In genomic region chr17:80414508-80414802, GRCh38 we compare ENCODE assay signal across 8 cellular contexts. TPM values are rescaled to one million over a fixed set of nuclear protein-coding genes. Genes with fewer than 3 reads are reported as not detected.
DNase-seq lines count a peak whose midpoint lies in the region; TF ChIP-seq lines count a peak whose summit lies in the region.

No MANE protein-coding gene starts in this region.

- H3K27me3 ChIP-seq in cardiac muscle cell: peaks cover 31% of the 10 kb centered on the region
- H3K27me3 ChIP-seq in SJSA1 (replicated peaks): 0 out of 2 replicates have a peak, but pooled peaks cover 9% of the 10 kb centered on the region

- H3K36me3 ChIP-seq in cardiac muscle cell: no peaks in the 10 kb centered on the region
- H3K36me3 ChIP-seq in SJSA1: peaks cover 33% of the 10 kb centered on the region

- TF ChIP-seq CTCF in cardiac muscle cell (IDR thresholded peaks at IDR 0.05; ENCODE audit: low read depth, low read length) (no peak), fibroblast of pulmonary artery (IDR thresholded peaks at IDR 0.05; ENCODE audit: low read length, missing control alignments) (no peak)

- DNase-seq in cardiac muscle cell (ENCODE audit: low read depth in 1 of 2, low spot score in 1 of 2) (no peak), cardiac septum (ENCODE audit: low spot score) (no peak), SJSA1 (ENCODE audit: low read depth in 1 of 2, low spot score in 2 of 2) (no peak), fibroblast of pulmonary artery (ENCODE audit: low read depth) (peak; percentile 9), renal cortical epithelial cell (ENCODE audit: low read depth) (peak; percentile 13), iPS-NIHi11 (ENCODE audit: low spot score) (no peak), COR-L47 (lab: John Stamatoyannopoulos, UW) (no peak)
- DNase-seq in effector CD4-positive, alpha-beta T cell: no peak

- H3K27ac ChIP-seq in cardiac muscle cell (no peak overlapping the region), SJSA1 (peak overlapping the region; percentile 98; the same call in 1 of the 2 replicates)

- H3K4me1 ChIP-seq in cardiac muscle cell (ENCODE audit: low read depth) (peaks cover 2% of the 10 kb centered on the region), SJSA1 (replicated peaks) (peaks cover 23% of the 10 kb centered on the region)

- no peaks in the 10 kb centered on the region for H3K9me3 ChIP-seq in cardiac muscle cell (ENCODE audit: low read depth)
- H3K9me3 ChIP-seq in SJSA1 (replicated peaks): no peaks in the 10 kb centered on the region

- H3K4me3 ChIP-seq in cardiac muscle cell (peak overlapping the region; percentile 62), SJSA1 (peak overlapping the region; percentile 90), fibroblast of pulmonary artery (replicated peaks; ENCODE audit: low read depth, low read length) (peak overlapping the region; percentile 98)

- intact Hi-C loops in cardiac septum (cut with DNase I): no loop called here

RNA-seq across cellular contexts. Expression of gene ENDOV, which starts 0.5 kb away (rescaled TPM):
- 31.7 and 35.4 TPM in 2 replicates for total RNA-seq in cardiac muscle cell
- polyA plus RNA-seq in cardiac muscle cell: 38.0 and 46.9 TPM in 2 replicates
- total RNA-seq in cardiac septum: 12.8 TPM
- total RNA-seq in SJSA1 (2014; rRNA removed; shearing (Covaris generic)): 25.6 and 34.1 TPM in 2 replicates
- 15.5 and 19.2 TPM in 2 replicates for total RNA-seq in renal cortical epithelial cell

Comparison
In these comparisons a context has a peak if more than half of its experiments do, and no peak if none do; other contexts are left out.
1. DNase-seq: peak in fibroblast of pulmonary artery (single experiment) and renal cortical epithelial cell (single experiment); none in cardiac muscle cell (0 of 2), cardiac septum (single experiment), SJSA1 (0 of 2), iPS-NIHi11 (single experiment), effector CD4-positive, alpha-beta T cell (single experiment) and COR-L47 (single experiment).
2. Peak in every context shown above with its lines, with median percentiles within 50 percentile points of each other: H3K4me3 ChIP-seq.